19 cellular contexts compared by ENCODE assay signal in the genomic region with DNA sequence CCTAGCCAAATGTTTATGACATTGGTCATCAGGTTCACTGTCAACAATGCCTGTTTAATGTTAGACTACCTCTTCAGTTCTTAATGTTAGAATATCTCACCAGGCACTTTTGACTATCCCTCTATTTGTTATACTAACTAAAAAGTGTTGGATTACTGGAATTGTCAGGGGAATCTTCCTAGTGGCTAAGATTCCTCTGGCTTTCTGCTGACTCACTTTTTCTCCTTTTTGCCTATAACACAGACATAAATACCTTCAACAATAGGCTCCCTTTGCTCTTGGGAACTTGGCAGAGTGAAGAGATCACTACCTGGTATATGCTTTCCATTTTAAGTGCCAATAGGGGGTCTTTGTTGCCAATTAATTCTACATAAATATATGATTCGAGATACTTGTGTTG.
"Had no signal": no experiment of that assay in that cellular context is flagged by ENCODE, and none has a peak within 500 bp of the region (broad histone marks: within the 10 kb centered on the region; RNA-seq: fewer than 3 reads in every experiment).

No MANE protein-coding gene starts in this region.

- H3K27me3 Mint-ChIP-seq: activated CD4-positive, alpha-beta memory T cell treated with anti-CD3 and anti-CD28 coated beads, Interleukin-2, amount 10 ng/mL, durations not matched to agents 7 days and 5 days had no signal

- H3K9me3 Mint-ChIP-seq: activated CD4-positive, alpha-beta memory T cell treated with anti-CD3 and anti-CD28 coated beads, Interleukin-2, amount 10 ng/mL, durations not matched to agents 7 days and 5 days; endodermal cell; natural killer cell had no signal

- H3K4me3 ChIP-seq: mucosa of descending colon, prostate gland, sigmoid colon, testis, upper lobe of right lung had no signal

- DNase-seq: activated CD4-positive, alpha-beta memory T cell treated with anti-CD3 and anti-CD28 coated beads, Interleukin-2, amount 10 ng/mL, durations not matched to agents 7 days and 5 days; activated CD4-positive, alpha-beta T cell treated with anti-CD3 and anti-CD28 coated beads for 1 hour; activated naive CD4-positive, alpha-beta T cell; brain microvascular endothelial cell; cerebellar nuclear complex; dermis blood vessel endothelial cell; endodermal cell; foreskin melanocyte; head of caudate nucleus; mammary epithelial cell; mucosa of descending colon; natural killer cell; nucleus accumbens; sigmoid colon; stimulated activated CD8-positive, alpha-beta memory T cell treated with anti-CD3 and anti-CD28 coated beads, Interleukin-4, amount 100 ng/mL, for 48 hours; stimulated activated naive CD8-positive, alpha-beta T cell treated with anti-CD3 and anti-CD28 coated beads, Interleukin-15, Interleukin-2, amounts not matched to agents 100 U/mL and 50 U/mL, for 24 hours; testis; upper lobe of right lung had no signal

- H3K9me3 ChIP-seq: mucosa of descending colon, prostate gland, sigmoid colon, testis, upper lobe of right lung had no signal

- H3K36me3 Mint-ChIP-seq: natural killer cell had no signal

- H3K4me3 Mint-ChIP-seq: activated CD4-positive, alpha-beta memory T cell treated with anti-CD3 and anti-CD28 coated beads, Interleukin-2, amount 10 ng/mL, durations not matched to agents 7 days and 5 days; endodermal cell; natural killer cell had no signal

- H3K4me1 Mint-ChIP-seq: activated CD4-positive, alpha-beta memory T cell treated with anti-CD3 and anti-CD28 coated beads, Interleukin-2, amount 10 ng/mL, durations not matched to agents 7 days and 5 days; endodermal cell; natural killer cell had no signal

- H3K27ac ChIP-seq: brain microvascular endothelial cell, prostate gland, testis, upper lobe of right lung had no signal

- H3K27ac Mint-ChIP-seq: activated CD4-positive, alpha-beta memory T cell treated with anti-CD3 and anti-CD28 coated beads, Interleukin-2, amount 10 ng/mL, durations not matched to agents 7 days and 5 days; natural killer cell had no signal

- H3K36me3 ChIP-seq: brain microvascular endothelial cell, prostate gland, sigmoid colon had no signal

- H3K4me1 ChIP-seq: prostate gland, testis, upper lobe of right lung had no signal

- H3K27me3 ChIP-seq: brain microvascular endothelial cell, sigmoid colon, testis, upper lobe of right lung had no signal
